ENCODE assay signal across 22 cellular contexts in the genomic region with DNA sequence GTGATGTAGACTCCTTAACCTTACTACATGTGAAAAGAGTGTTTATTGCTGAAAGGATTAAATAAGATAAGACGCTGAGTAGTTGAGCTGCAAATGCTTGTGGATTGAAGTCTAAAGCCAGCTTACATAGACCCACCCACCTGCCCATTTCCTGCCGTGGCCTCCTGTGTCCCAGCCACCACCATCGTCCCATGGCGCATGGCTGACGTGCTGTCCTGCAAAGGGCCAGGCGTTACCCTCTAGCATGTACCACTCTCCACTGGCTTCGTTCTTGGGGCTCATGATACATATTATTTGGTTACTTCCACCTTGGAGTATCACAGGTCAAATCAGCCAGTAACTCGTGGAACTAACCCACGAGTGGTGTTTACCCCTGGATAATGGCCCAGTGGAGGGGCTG.
DNase-seq lines count a peak whose midpoint lies in the region; ATAC-seq and TF ChIP-seq lines count a peak whose summit lies in the region.
"Had no signal": no experiment of that assay in that cellular context is flagged by ENCODE, and none has a peak within 500 bp of the region (broad histone marks: within the 10 kb centered on the region; RNA-seq: fewer than 3 reads in every experiment).

No MANE protein-coding gene starts in this region.

- H3K79me1 ChIP-seq in mesendoderm (ENCODE audit: low read length), result no peaks in the 10 kb centered on the region

- ATAC-seq in heart right ventricle, result no peak
- ATAC-seq: PC-3 had no signal

- no peak overlapping the region for H2AFZ ChIP-seq in smooth muscle cell (ENCODE audit: low read depth)

- intact Hi-C loops in cardiac septum (cut with DNase I) (no loop called here), heart right ventricle (cut with DNase I) (loop anchor here in 1 of 10 donors (1.0 to 5.0 kb wide), 2 partner anchors 40 to 773 kb away; no protein-coding TSS in a partner anchor)

- H3K4me3 ChIP-seq in heart right ventricle, result no peak overlapping the region
- no peak overlapping the region for H3K4me3 ChIP-seq in ectodermal cell (ENCODE audit: insufficient read depth, low read depth, low read length)
- H3K4me3 ChIP-seq in mesendoderm (ENCODE audit: low read length), result no peak overlapping the region
- no peak overlapping the region for H3K4me3 ChIP-seq in smooth muscle cell

- H4K8ac ChIP-seq in mesendoderm (ENCODE audit: low read depth, low read length), result no peak overlapping the region

- H3K23ac ChIP-seq in mesendoderm (ENCODE audit: low read length), result no peak overlapping the region

- H3K18ac ChIP-seq in mesendoderm (ENCODE audit: low read length), result peak overlapping the region; percentile 34

- no peak overlapping the region for H2BK5ac ChIP-seq in mesendoderm (ENCODE audit: low read length)

- H3K36me3 ChIP-seq in heart right ventricle, result no peaks in the 10 kb centered on the region
- H3K36me3 ChIP-seq in ectodermal cell (ENCODE audit: control insufficient read depth, insufficient read depth, low read length), result no peaks in the 10 kb centered on the region
- no peaks in the 10 kb centered on the region for H3K36me3 ChIP-seq in mesendoderm (ENCODE audit: control insufficient read depth, insufficient read depth, low read length)
- H3K36me3 ChIP-seq in smooth muscle cell (ENCODE audit: low read depth), result no peaks in the 10 kb centered on the region

- peaks cover 5% of the 10 kb centered on the region for H3F3A ChIP-seq in smooth muscle cell (ENCODE audit: low read depth)

- H3K79me2 ChIP-seq in mesendoderm (ENCODE audit: control insufficient read depth, insufficient read depth, low read length) (no peaks in the 10 kb centered on the region), smooth muscle cell (ENCODE audit: low read depth) (no peaks in the 10 kb centered on the region)

- H3K27me3 ChIP-seq in heart right ventricle, result peaks cover 0 to 63% (median 36%) of the 10 kb centered on the region in 7 donors
- H3K27me3 ChIP-seq in ectodermal cell (ENCODE audit: control insufficient read depth, insufficient read depth, low read length, poor library complexity, severe bottlenecking), result no peaks in the 10 kb centered on the region
- H3K27me3 ChIP-seq in mesendoderm (ENCODE audit: insufficient read depth, low read length, poor library complexity), result no peaks in the 10 kb centered on the region
- peaks cover 13% of the 10 kb centered on the region for H3K27me3 ChIP-seq in smooth muscle cell (ENCODE audit: low read depth)

- DNase-seq in cardiac septum (ENCODE audit: low spot score), result peak; percentile 66
- DNase-seq in heart right ventricle, result no peak
- DNase-seq in mesendoderm, result no peak
- no peak for DNase-seq in smooth muscle cell (lab: John Stamatoyannopoulos, UW; ENCODE audit: unreplicated experiment)
- DNase-seq in foreskin melanocyte, result no peak
- no peak for DNase-seq in NCI-H524 treated with DMSO at 0.1 percent for 48 hours (lab: John Stamatoyannopoulos, UW)
- no peak for DNase-seq in RKO (ENCODE audit: low spot score)
- DNase-seq: 8988T; Calu3; DMS153; DND-41; NCI-H1092; NCI-H1436; NCI-H2171 treated with DMSO at 0.1 percent for 48 hours; NCI-H345; NCI-H510A treated with DMSO at 0.1 percent for 48 hours; NCI-H748 treated with DMSO at 0.1 percent for 48 hours; NK-92 treated with Interleukin-12 subunit alpha and Interleukin-12 subunit beta, amount 100 ng/mL, for 24 hours; PC-3; SHP77 had no signal

- no peak overlapping the region for H4K5ac ChIP-seq in mesendoderm (ENCODE audit: low read length)

- 66 to 73% methylated on average over 9 of the region's 9 CpGs for WGBS in heart right ventricle, 2 donors
- WGBS in ectodermal cell, 2 experiments, result 77 to 82% methylated on average over 9 of the region's 9 CpGs
- WGBS in mesendoderm (ENCODE audit: extremely low coverage, insufficient coverage, low lambda C conversion rate), result no CpG with 5 or more reads among the region's 9 CpGs
- WGBS in smooth muscle cell (ENCODE audit: low lambda C conversion rate), result 66% methylated on average over 9 of the region's 9 CpGs

- H3K4me2 ChIP-seq in mesendoderm (ENCODE audit: low read length) (no peak overlapping the region), smooth muscle cell (peak overlapping the region; percentile 48)

- H3K56ac ChIP-seq in mesendoderm (ENCODE audit: low read length), result peak overlapping the region; percentile 52

- H3K9ac ChIP-seq in mesendoderm (ENCODE audit: low read length) (no peak overlapping the region), smooth muscle cell (ENCODE audit: low read depth) (no peak overlapping the region)

- H2BK120ac ChIP-seq in mesendoderm (ENCODE audit: low read depth, low read length), result no peak overlapping the region

- peaks cover 0 to 5% (median 0%) of the 10 kb centered on the region in 9 donors for H3K4me1 ChIP-seq in heart right ventricle
- peaks cover 56% of the 10 kb centered on the region for H3K4me1 ChIP-seq in ectodermal cell (ENCODE audit: control insufficient read depth, insufficient read depth, low read length)
- peaks cover 38% of the 10 kb centered on the region for H3K4me1 ChIP-seq in mesendoderm (ENCODE audit: control insufficient read depth, low read depth, low read length)
- H3K4me1 ChIP-seq in smooth muscle cell (ENCODE audit: low read depth), result peaks cover 42% of the 10 kb centered on the region

- TF ChIP-seq CTCF in heart right ventricle (IDR thresholded peaks at IDR 0.05), result no peak
- no peak for TF ChIP-seq CTCF in smooth muscle cell (IDR thresholded peaks at IDR 0.05; ENCODE audit: borderline replicate concordance, insufficient read depth, poor library complexity, severe bottlenecking)

- H3K4ac ChIP-seq in mesendoderm (ENCODE audit: low read depth, low read length), result peak overlapping the region; percentile 70

- no peaks in the 10 kb centered on the region for H4K20me1 ChIP-seq in smooth muscle cell (ENCODE audit: low read depth)

- no peak overlapping the region for H2AK5ac ChIP-seq in mesendoderm (ENCODE audit: low read length)

- H2BK15ac ChIP-seq in mesendoderm (replicated peaks; ENCODE audit: low read depth), result no peak overlapping the region

- no peaks in the 10 kb centered on the region for H3K9me3 ChIP-seq in heart right ventricle
- no peaks in the 10 kb centered on the region for H3K9me3 ChIP-seq in ectodermal cell (ENCODE audit: control insufficient read depth, low read length)
- no peaks in the 10 kb centered on the region for H3K9me3 ChIP-seq in smooth muscle cell (replicated peaks; ENCODE audit: low read depth)

- H3K27ac ChIP-seq in heart right ventricle (no peak overlapping the region), ectodermal cell (ENCODE audit: insufficient read depth, low read depth, low read length, poor library complexity, severe bottlenecking) (peak overlapping the region; percentile 41), mesendoderm (ENCODE audit: low read depth, low read length) (no peak overlapping the region), smooth muscle cell (ENCODE audit: low read depth) (no peak overlapping the region)
- H3K27ac ChIP-seq: HL-60 had no signal
